In genomic region chr10:93463723-93464511, GRCh38 we compare ENCODE assay signal across 1 cellular context.
TF ChIP-seq lines count a peak whose summit lies in the region.

No MANE protein-coding gene starts in this region.

TF ChIP-seq in HCT116, 20 proteins besides CTCF, POLR2A, EP300 and RAD21 (continued from another document):
- TF ChIP-seq ZBTB33 (IDR thresholded peaks at IDR 0.05; ENCODE audit: extremely low read depth, insufficient replicate concordance, low read length), result no peak
- no peak for TF ChIP-seq REST (IDR thresholded peaks at IDR 0.05; ENCODE audit: low read depth)
- no peak for TF ChIP-seq CEBPB (IDR thresholded peaks at IDR 0.05; ENCODE audit: low read depth)
- no peak for TF ChIP-seq SP1 (IDR thresholded peaks at IDR 0.05; ENCODE audit: low read depth)
- no peak for TF ChIP-seq FOSL1 (IDR thresholded peaks at IDR 0.05; ENCODE audit: low read depth)
- TF ChIP-seq POLR2AphosphoS5 (IDR thresholded peaks at IDR 0.05; ENCODE audit: low read depth, low read length), result no peak
- TF ChIP-seq MAX (IDR thresholded peaks at IDR 0.05), result no peak
- TF ChIP-seq ZFX (IDR thresholded peaks at IDR 0.05), result no peak
- no peak for TF ChIP-seq JUND (IDR thresholded peaks at IDR 0.05)
- no peak for TF ChIP-seq ELF1 (IDR thresholded peaks at IDR 0.05; ENCODE audit: borderline replicate concordance, low read depth)
- TF ChIP-seq ZNF274 (IDR thresholded peaks at IDR 0.05; ENCODE audit: low read depth, low read length), result no peak
- TF ChIP-seq CBX3 (IDR thresholded peaks at IDR 0.05; ENCODE audit: low read depth), result no peak
TF ChIP-seq in HCT116: peak in this region for 0.
